22 cellular contexts compared by ENCODE assay signal in genomic region chr1:41983451-41983850, GRCh38.
"Had no signal": no experiment of that assay in that cellular context is flagged by ENCODE, and none has a peak within 500 bp of the region (broad histone marks: within the 10 kb centered on the region; RNA-seq: fewer than 3 reads in every experiment).

No MANE protein-coding gene starts in this region.

- H3K4me1 ChIP-seq: colonic mucosa, esophagus muscularis mucosa, prostate gland, upper lobe of left lung had no signal

- H3K27ac ChIP-seq: colonic mucosa, dorsolateral prefrontal cortex, esophagus muscularis mucosa, neutrophil, ovary, prostate gland, upper lobe of left lung had no signal

- H3K27me3 ChIP-seq: colonic mucosa, dorsolateral prefrontal cortex, esophagus muscularis mucosa, neutrophil, ovary, upper lobe of left lung had no signal

- H3K4me3 ChIP-seq: colonic mucosa, dorsolateral prefrontal cortex, esophagus muscularis mucosa, ovary, prostate gland, upper lobe of left lung had no signal

- H3K36me3 ChIP-seq: colonic mucosa, esophagus muscularis mucosa, neutrophil, ovary, prostate gland, upper lobe of left lung had no signal

- DNase-seq: activated CD4-positive, alpha-beta T cell treated with anti-CD3 and anti-CD28 coated beads for 1 hour; activated CD4-positive, alpha-beta T cell treated with anti-CD3 and anti-CD28 coated beads, Interleukin-2, amount 50 U/mL, for 1 hour; activated CD8-positive, alpha-beta T cell treated with anti-CD3 and anti-CD28 coated beads, Interleukin-2, amount 10 ng/mL, durations not matched to agents 7 days and 5 days; activated gamma-delta T cell; activated naive CD4-positive, alpha-beta T cell treated with anti-CD3 and anti-CD28 coated beads, Interleukin-2, amount 50 U/mL, for 16 hours; aorta; colonic mucosa; dorsolateral prefrontal cortex; effector memory CD8-positive, alpha-beta T cell; hippocampal formation; left cardiac atrium; ovary; right cardiac atrium; stimulated activated CD4-positive, alpha-beta T cell treated with anti-CD3 and anti-CD28 coated beads, Interleukin-4, amount 100 ng/mL, for 24 hours; stimulated activated naive CD4-positive, alpha-beta T cell treated with Interleukin-2 at 50 U/mL for 16 hours; upper lobe of left lung had no signal

- H3K9me3 ChIP-seq: colonic mucosa, esophagus muscularis mucosa, neutrophil, ovary, prostate gland, upper lobe of left lung had no signal

- FAIRE-seq: endothelial cell of umbilical vein, frontal cortex, TTC549 had no signal
